Comparison of ENCODE assay signal across 13 cellular contexts in the genomic region with DNA sequence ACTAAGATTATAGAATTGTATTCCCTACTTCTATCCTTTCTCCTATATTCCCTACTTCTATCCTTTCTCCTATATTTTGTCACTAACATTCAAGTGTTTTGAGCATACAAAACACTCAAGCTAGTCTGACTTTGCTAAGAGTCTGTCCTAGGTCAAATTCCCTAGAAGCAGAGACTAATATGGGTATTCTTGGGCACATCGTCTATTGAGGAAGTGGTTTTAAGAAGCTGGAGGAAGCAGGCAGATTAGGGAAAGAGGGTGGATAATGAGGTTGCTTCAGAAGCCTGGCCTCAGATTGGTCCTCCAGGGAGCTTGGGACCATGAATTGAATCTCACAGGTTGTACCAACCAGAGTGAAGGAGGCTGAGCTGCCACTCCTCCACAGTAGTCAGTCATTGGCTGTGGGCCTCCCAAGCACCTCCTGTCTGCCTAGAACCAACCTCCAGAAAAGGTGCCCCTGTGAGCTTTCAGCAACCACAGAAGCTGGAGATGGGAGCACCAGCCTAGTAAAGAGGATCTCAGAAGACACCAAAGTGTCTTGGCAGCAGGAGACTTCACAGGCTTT.
"Had no signal": no experiment of that assay in that cellular context is flagged by ENCODE, and none has a peak within 500 bp of the region (broad histone marks: within the 10 kb centered on the region; RNA-seq: fewer than 3 reads in every experiment).

No MANE protein-coding gene starts in this region.

- DNase-seq: esophagus squamous epithelium; foreskin fibroblast; glutamatergic neuron; left ventricle myocardium inferior; lower lobe of right lung; natural killer cell; sigmoid colon; stimulated activated naive CD4-positive, alpha-beta T cell treated with Interleukin-2 at 50 U/mL for 16 hours; trophoblast cell had no signal

- H3K4me3 ChIP-seq: esophagus squamous epithelium, gastroesophageal sphincter, left ventricle myocardium inferior, lower lobe of right lung, right atrium auricular region, sigmoid colon, skin epidermis had no signal

- FAIRE-seq: keratinocyte had no signal
